In the genomic region with DNA sequence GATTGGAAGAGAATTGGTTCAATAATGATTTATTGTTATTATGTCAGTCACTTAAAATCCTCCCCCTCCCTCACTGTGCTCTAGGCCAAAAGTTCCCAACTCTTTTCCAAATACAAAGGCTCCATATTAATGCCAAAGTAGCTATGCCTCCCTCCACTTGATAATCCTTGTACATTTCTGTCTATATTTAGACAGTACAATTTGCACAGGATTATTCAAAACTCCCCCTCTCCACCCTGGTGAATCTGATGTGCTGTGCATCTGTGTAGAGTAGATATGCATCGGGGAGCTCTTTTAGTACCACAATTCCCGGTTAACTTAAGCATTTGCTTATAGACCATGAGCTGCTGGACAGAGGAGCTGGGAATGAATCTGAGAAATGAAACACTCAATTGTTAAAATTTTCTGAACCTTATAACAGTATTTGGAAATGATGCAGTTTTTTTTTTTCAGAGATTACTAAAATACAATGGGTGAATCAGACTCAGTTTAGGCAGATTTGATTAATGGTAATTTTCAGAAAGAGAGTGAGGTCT, we compare ENCODE assay signal across 21 cellular contexts. TPM values are rescaled to one million over a fixed set of nuclear protein-coding genes. Genes with fewer than 3 reads are reported as not detected.
"Had no signal": no experiment of that assay in that cellular context is flagged by ENCODE, and none has a peak within 500 bp of the region (broad histone marks: within the 10 kb centered on the region; RNA-seq: fewer than 3 reads in every experiment).

No MANE protein-coding gene starts in this region.

- H3K4me3 ChIP-seq: adrenal gland, lung, neural progenitor cell, ovary, thoracic aorta, upper lobe of left lung had no signal

- DNase-seq: activated CD4-positive, alpha-beta T cell treated with anti-CD3 and anti-CD28 coated beads, Interleukin-2, amount 50 U/mL, for 4 hours; activated gamma-delta T cell; adrenal gland; dermis blood vessel endothelial cell; effector memory CD8-positive, alpha-beta T cell; hippocampal formation; islet precursor cell; ovary; stimulated activated naive B cell treated with anti-CD40 and anti-IgM and Interleukin-4, amounts not matched to agents 10 μg/mL and 1 μg/mL and 100 μg/mL, for 72 hours; T-helper 2 cell; upper lobe of left lung had no signal

- H3K27ac ChIP-seq: adrenal gland, neural progenitor cell, ovary, thoracic aorta, upper lobe of left lung had no signal

- H3K36me3 ChIP-seq: adrenal gland, neural progenitor cell, ovary, thoracic aorta, upper lobe of left lung had no signal

- H3K36me3 Mint-ChIP-seq: activated naive CD4-positive, alpha-beta T cell treated with anti-CD3 and anti-CD28 coated beads, Interleukin-2, amount 50 U/mL, for 72 hours; neural progenitor cell; stimulated activated naive B cell treated with anti-CD40 and anti-IgM and Interleukin-4, amounts not matched to agents 10 μg/mL and 1 μg/mL and 100 μg/mL, for 72 hours had no signal

- H3K9ac ChIP-seq: neural progenitor cell had no signal

- H3K27me3 ChIP-seq: adrenal gland, ovary, upper lobe of left lung had no signal

- H3K4me2 ChIP-seq: neural progenitor cell had no signal

- H3K9me3 Mint-ChIP-seq: activated naive CD4-positive, alpha-beta T cell treated with anti-CD3 and anti-CD28 coated beads, Interleukin-2, amount 50 U/mL, for 72 hours; effector memory CD8-positive, alpha-beta T cell; neural progenitor cell had no signal

- H3K4me3 Mint-ChIP-seq: effector memory CD8-positive, alpha-beta T cell; neural progenitor cell; stimulated activated naive B cell treated with anti-CD40 and anti-IgM and Interleukin-4, amounts not matched to agents 10 μg/mL and 1 μg/mL and 100 μg/mL, for 72 hours had no signal

- H2AFZ ChIP-seq: neural progenitor cell had no signal

- ATAC-seq: effector memory CD8-positive, alpha-beta T cell; left lobe of liver; sciatic nerve had no signal

- H3K27ac Mint-ChIP-seq: activated naive CD4-positive, alpha-beta T cell treated with anti-CD3 and anti-CD28 coated beads, Interleukin-2, amount 50 U/mL, for 72 hours; effector memory CD8-positive, alpha-beta T cell; neural progenitor cell; stimulated activated naive B cell treated with anti-CD40 and anti-IgM and Interleukin-4, amounts not matched to agents 10 μg/mL and 1 μg/mL and 100 μg/mL, for 72 hours had no signal

- H3K4me1 ChIP-seq: adrenal gland had no signal

- H3K9me3 ChIP-seq: adrenal gland, ovary, thoracic aorta, upper lobe of left lung had no signal

RNA-seq across cellular contexts. Expression of gene GLRA1, which starts 27.6 kb away (rescaled TPM):
- total RNA-seq: activated CD8-positive, alpha-beta memory T cell treated with anti-CD3 and anti-CD28 coated beads for 36 hours; activated naive CD4-positive, alpha-beta T cell treated with anti-CD3 and anti-CD28 coated beads, Interleukin-2, amount 50 U/mL, for 72 hours; cardiac septum; dermis blood vessel endothelial cell; left lobe of liver; lung; myocyte; ovary; pulmonary artery endothelial cell; sciatic nerve; thoracic aorta; upper lobe of left lung had no signal
- polyA plus RNA-seq: lung, ovary had no signal
